Comparison of ENCODE assay signal across 6 cellular contexts in the genomic region with DNA sequence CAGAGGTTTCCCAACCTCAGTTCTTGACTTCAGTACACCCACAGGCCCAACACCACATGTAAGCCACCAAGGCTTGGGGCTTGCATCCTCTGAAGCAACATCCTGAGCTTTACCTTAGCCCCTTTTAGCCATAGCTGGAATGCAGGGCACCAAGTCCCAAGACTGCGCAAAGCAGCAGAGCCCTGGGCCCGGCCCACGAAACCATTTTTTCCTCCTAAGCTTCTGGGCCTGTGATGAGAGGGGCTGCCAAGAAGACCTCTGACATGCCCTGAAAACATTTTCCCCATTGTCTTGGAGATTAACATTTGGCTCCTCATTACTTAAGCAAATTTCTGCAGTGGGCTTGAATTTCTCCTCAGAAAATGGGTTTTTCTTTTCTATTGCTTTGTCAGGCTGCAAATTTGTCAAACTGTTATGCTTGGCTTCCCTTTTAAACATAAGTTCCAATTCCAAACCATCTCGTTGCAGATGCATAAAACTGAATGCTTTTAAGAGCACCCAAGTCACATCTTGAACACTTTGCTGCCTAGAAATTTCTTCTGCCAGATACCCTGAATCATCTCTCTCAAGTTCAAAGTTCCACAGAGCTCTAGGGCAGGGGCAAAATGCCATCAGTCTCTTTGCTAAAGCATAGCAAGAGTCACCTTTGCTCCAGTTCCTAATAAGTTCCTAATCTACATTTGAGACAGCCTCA. TPM values are rescaled to one million over a fixed set of nuclear protein-coding genes. Genes with fewer than 3 reads are reported as not detected.
DNase-seq lines count a peak whose midpoint lies in the region; ATAC-seq, FAIRE-seq and TF ChIP-seq lines count a peak whose summit lies in the region.
"Not testable (repeated sequence)": the region's sequence is repeated elsewhere in the genome, so short reads cannot be mapped to it uniquely, and the experiment has no call there.

No MANE protein-coding gene starts in this region.

- not testable (repeated sequence) for FAIRE-seq in A549 (lab: Jason Lieb, UNC); K562 (lab: Jason Lieb, UNC); HepG2 (lab: Jason Lieb, UNC)

- H3K79me2 ChIP-seq in K562 (ENCODE audit: control insufficient read depth, insufficient read depth, low read length); HepG2 (ENCODE audit: insufficient read depth, low read length): not testable (repeated sequence)

- H3K27me3 Mint-ChIP-seq in endodermal cell (ENCODE audit: insufficient read depth), result not testable (repeated sequence)

- H3K9ac ChIP-seq in K562 (ENCODE audit: insufficient read depth in 1 of 2, low read depth in 2 of 2, low read length in 2 of 2); endodermal cell (ENCODE audit: extremely low read depth, low read length, poor library complexity, severe bottlenecking); HepG2 (ENCODE audit: insufficient read depth, low read depth, low read length); liver (ENCODE audit: low read depth in 1 of 2, low read length in 2 of 2): not testable (repeated sequence)

- POLR2A ChIA-PET in A549 (lab: Yijun Ruan, JAX); HEK293 (lab: Yijun Ruan, JAX); K562 (lab: Yijun Ruan, JAX); HepG2 (lab: Yijun Ruan, JAX): not testable (repeated sequence)

- H3K4me3 Mint-ChIP-seq in endodermal cell, result not testable (repeated sequence)

- in situ Hi-C loops in K562 (cut with MboI); HepG2 (cut with HindIII; ENCODE audit: extremely low pct_ligation_motif_present, low pct_unique_long_range_greater_than_20kb): not testable (repeated sequence)

- intact Hi-C loops in K562 (cut with micrococcal nuclease); HepG2 (cut with micrococcal nuclease; ENCODE audit: unreplicated experiment): not testable (repeated sequence)

- not testable (repeated sequence) for ATAC-seq in A549, K562, HepG2

- not testable (repeated sequence) for TF ChIP-seq POLR2A in A549 (IDR thresholded peaks at IDR 0.05; ENCODE audit: low read length); K562 (conservative IDR thresholded peaks at IDR 0.05); HepG2 (IDR thresholded peaks at IDR 0.05; ENCODE audit: insufficient read depth in 1 of 2, low read depth in 2 of 2, low read length in 2 of 2)

- not testable (repeated sequence) for H3K9me1 ChIP-seq in K562 (ENCODE audit: control insufficient read depth, insufficient read depth, low read length)

- WGBS in A549 (ENCODE audit: missing lambda C conversion rate), result 42% methylated on average over 4 of the region's 4 CpGs
- 8% methylated on average over 4 of the region's 4 CpGs for WGBS in K562 (ENCODE audit: insufficient coverage, low coverage, missing lambda C conversion rate)
- WGBS in endodermal cell (ENCODE audit: insufficient coverage in 1 of 2, insufficient read length in 1 of 2), 2 experiments, result 69 to 71% methylated on average over 4 of the region's 4 CpGs
- 33% methylated on average over 1 of the region's 4 CpGs for WGBS in HepG2 (ENCODE audit: low lambda C conversion rate)
- 80% methylated on average over 4 of the region's 4 CpGs for WGBS in liver

- H3K36me3 ChIP-seq in HEK293 (ENCODE audit: control insufficient read depth in 2 of 2, insufficient read depth in 1 of 2, low read length in 2 of 2); K562 (ENCODE audit: control insufficient read depth, insufficient read depth, low read length); endodermal cell (ENCODE audit: control insufficient read depth, insufficient read depth, low read length); HepG2 (replicated peaks in 1 of 2; ENCODE audit: control insufficient read depth in 1 of 2, insufficient read depth in 2 of 2, low read length in 2 of 2); liver (ENCODE audit: control insufficient read depth in 4 of 4, insufficient read depth in 3 of 4, low read depth in 1 of 4, low read length in 3 of 4): not testable (repeated sequence)

- H3K4me1 ChIP-seq in A549, result peaks cover 17% of the 10 kb centered on the region
- H3K4me1 ChIP-seq in HEK293 (ENCODE audit: control insufficient read depth, insufficient read depth, low read length); K562 (replicated peaks in 1 of 2; ENCODE audit: control insufficient read depth in 2 of 2, insufficient read depth in 2 of 2, low read length in 2 of 2); endodermal cell (ENCODE audit: control insufficient read depth, insufficient read depth, low read length); liver (ENCODE audit: control insufficient read depth in 4 of 4, insufficient read depth in 4 of 4, low read length in 3 of 4): not testable (repeated sequence)
- H3K4me1 ChIP-seq in HepG2 (ENCODE audit: insufficient read depth, low read length), result peaks cover 28% of the 10 kb centered on the region

- TF ChIP-seq EP300 in A549 (IDR thresholded peaks at IDR 0.05); K562 (IDR thresholded peaks at IDR 0.05; ENCODE audit: low read length); HepG2 (IDR thresholded peaks at IDR 0.05; ENCODE audit: low read depth in 2 of 2, low read length in 2 of 2); HepG2 (CRISPR knock-in tag; IDR thresholded peaks at IDR 0.05; ENCODE audit: borderline replicate concordance): not testable (repeated sequence)

- not testable (repeated sequence) for H3K27ac ChIP-seq in A549; HEK293 (ENCODE audit: extremely low read depth, low read depth, low read length); K562 (ENCODE audit: extremely low read depth, low read depth, low read length); endodermal cell (ENCODE audit: low read depth, low read length); HepG2 (ENCODE audit: extremely low read length, insufficient read depth, low read length); liver (ENCODE audit: low read depth in 1 of 2, low read length in 2 of 2)

- not testable (repeated sequence) for H2AFZ ChIP-seq in K562 (ENCODE audit: low read depth, low read length); HepG2 (ENCODE audit: low read length)

- not testable (repeated sequence) for H4K20me1 ChIP-seq in K562 (replicated peaks; ENCODE audit: control insufficient read depth, insufficient read depth, low read length); HepG2 (ENCODE audit: insufficient read depth, low read length)

- H3K9me3 Mint-ChIP-seq in endodermal cell, result peaks cover 40% of the 10 kb centered on the region

- not testable (repeated sequence) for H3K4me2 ChIP-seq in A549; K562 (ENCODE audit: insufficient read depth, low read length); HepG2 (ENCODE audit: low read depth, low read length)

- H3K27ac Mint-ChIP-seq in endodermal cell, result not testable (repeated sequence)

- not testable (repeated sequence) for BruUV-seq in K562 (replicated peaks; lab: Mats Ljungman, UMichigan); HepG2 (replicated peaks; lab: Mats Ljungman, UMichigan)

- TF ChIP-seq CTCF in A549 (IDR thresholded peaks at IDR 0.05); HEK293 (tag by site-specific recombination; IDR thresholded peaks at IDR 0.05); K562 (IDR thresholded peaks at IDR 0.05 in 2 of 3, conservative IDR thresholded peaks at IDR 0.05 in 1 of 3; ENCODE audit: insufficient read depth in 2 of 3, low read depth in 1 of 3, low read length in 3 of 3); endodermal cell (conservative IDR thresholded peaks at IDR 0.05); HepG2 (CRISPR knock-in tag; IDR thresholded peaks at IDR 0.05); liver (IDR thresholded peaks at IDR 0.05; ENCODE audit: low read depth, low read length, missing input control): not testable (repeated sequence)

- not testable (repeated sequence) for H3K27me3 ChIP-seq in K562 (ENCODE audit: control insufficient read depth in 2 of 2, insufficient read depth in 2 of 2, low read length in 2 of 2); endodermal cell (ENCODE audit: control insufficient read depth, insufficient read depth, low read length, poor library complexity, severe bottlenecking); HepG2 (ENCODE audit: control insufficient read depth in 1 of 2, insufficient read depth in 2 of 2, low read length in 2 of 2); liver (ENCODE audit: control insufficient read depth in 4 of 4, insufficient read depth in 4 of 4, low read length in 3 of 4)

- H3K36me3 Mint-ChIP-seq in endodermal cell (ENCODE audit: low read depth), result not testable (repeated sequence)

- DNase-seq in A549 (ENCODE audit: low read depth in 1 of 2, low spot score in 1 of 2); K562 (ENCODE audit: extremely low read depth in 1 of 4, low spot score in 3 of 4); endodermal cell; HepG2 (ENCODE audit: low spot score): not testable (repeated sequence)

- not testable (repeated sequence) for H3K4me3 ChIP-seq in A549; HEK293 (ENCODE audit: low read depth, low read length); K562; HepG2 (replicated peaks in 1 of 3; ENCODE audit: insufficient read depth in 1 of 3, low read depth in 2 of 3, low read length in 3 of 3); liver (ENCODE audit: low read depth in 1 of 3, low read length in 3 of 3)
- peak overlapping the region; percentile 45 for H3K4me3 ChIP-seq in endodermal cell (ENCODE audit: low read length)

- not testable (repeated sequence) for H3K4me1 Mint-ChIP-seq in endodermal cell

- not testable (repeated sequence) for TF ChIP-seq RAD21 in A549 (conservative IDR thresholded peaks at IDR 0.05 in 1 of 2, IDR thresholded peaks at IDR 0.05 in 1 of 2); K562 (CRISPR knock-in tag; conservative IDR thresholded peaks at IDR 0.05 in 1 of 2, IDR thresholded peaks at IDR 0.05 in 1 of 2); HepG2 (CRISPR knock-in tag; IDR thresholded peaks at IDR 0.05); liver (IDR thresholded peaks at IDR 0.05)

- CTCF ChIA-PET in A549 (lab: Yijun Ruan, JAX); K562 (lab: Yijun Ruan, JAX; ENCODE audit: low intra/inter-chr PET ratio); HepG2 (lab: Yijun Ruan, JAX; ENCODE audit: low intra/inter-chr PET ratio, low total read pairs): not testable (repeated sequence)
- CTCF ChIA-PET in HEK293 (lab: Yijun Ruan, JAX), result interaction anchor here (0.7 kb wide), 1 partner anchor 10 kb away, joined by 3 read pairs; no protein-coding TSS in a partner anchor

- H3K9me3 ChIP-seq in A549; HEK293 (ENCODE audit: control insufficient read depth, insufficient read depth, low read depth, low read length); K562 (replicated peaks; ENCODE audit: control insufficient read depth, insufficient read depth, low read depth, low read length); liver (ENCODE audit: control insufficient read depth in 4 of 4, low read length in 3 of 4): not testable (repeated sequence)
- H3K9me3 ChIP-seq in endodermal cell (ENCODE audit: control insufficient read depth, low read length) (peaks cover 42% of the 10 kb centered on the region), HepG2 (ENCODE audit: low read length) (peaks cover 19% of the 10 kb centered on the region)

RNA-seq across cellular contexts. Expression of a gene that starts 42.5 kb away (rescaled TPM):
- polyA plus RNA-seq in A549 (2011; rRNA removed) (89.6 and 124 TPM in 2 replicates), A549 (2017; fragmentation: RNase III; extraction: RNeasy Plus Mini Kit Qiagen cat#74134 plus additional on column Dnase treatment) (78.9 to 84.6 TPM (median 81.9 TPM) in 3 replicates), K562 (2011; rRNA removed) (39.2 and 49.4 TPM in 2 replicates), K562 (2014; fragmentation: Illumina TruSeq; extraction: Trizol) (70.3 and 78.1 TPM in 2 replicates), K562 (2014; fragmentation: Nextera tagmentation; extraction: Ambion mirVana) (10 to 100 TPM; 24.4 to 29.8 TPM), K562 (2014; rRNA removed) (40.3 and 46.2 TPM in 2 replicates), HepG2 (2011; rRNA removed) (24.2 and 34.3 TPM in 2 replicates), liver (10 to 100 TPM; 12.2 to 18.1 TPM)
- 16.9 and 17.1 TPM in 2 replicates for polyA plus RNA-seq in A549 (2012; cell fraction: cytosol; rRNA removed)
- 13.4 and 14.5 TPM in 2 replicates for polyA plus RNA-seq in A549 (2012; cell fraction: nucleus; rRNA removed)
- polyA minus RNA-seq in A549 (2011; rRNA and poly(A)+ RNA removed), result 41.6 and 42.2 TPM in 2 replicates
- total RNA-seq in K562 (2011; cell fraction: chromatin; rRNA removed; ENCODE audit: low replicate concordance), result 12.1 and 40.7 TPM in 2 replicates
- total RNA-seq in K562 (2011; cell fraction: nucleolus; rRNA removed), result 9.5 and 10.9 TPM in 2 replicates
- total RNA-seq in K562 (2011; cell fraction: nucleoplasm; rRNA removed), result 17.3 and 22.1 TPM in 2 replicates
- total RNA-seq in K562 (2014; rRNA removed) (61.5 and 68.9 TPM in 2 replicates), K562 (2014; rRNA removed; fragmentation: Illumina TruSeq; extraction: Trizol) (94.4 and 107 TPM in 2 replicates), K562 (2015; rRNA removed; fragmentation: Illumina TruSeq; extraction: Trizol) (87.2 and 93.1 TPM in 2 replicates), K562 (2021) (70.2 and 77.9 TPM in 2 replicates), endodermal cell (100 to 1,000 TPM in 1 of 2 donors, 10 to 100 TPM in 1; 90.8 to 104 TPM), HepG2 (2016; rRNA removed; fragmentation: Illumina TruSeq; extraction: Trizol) (133 and 183 TPM in 2 replicates), liver (10 to 100 TPM; 27.6 to 42.0 TPM)
- polyA plus RNA-seq in K562 (2011; cell fraction: cytosol; rRNA removed), result 8.2 and 15.4 TPM in 2 replicates
- 10.7 and 15.8 TPM in 2 replicates for polyA plus RNA-seq in K562 (2011; cell fraction: nucleus; rRNA removed)
- 50.4 and 51.7 TPM in 2 replicates for polyA plus RNA-seq in K562 (2012)
- 116 and 143 TPM in 2 replicates for polyA minus RNA-seq in K562 (2011; rRNA and poly(A)+ RNA removed)
- 47.3 and 50.2 TPM in 2 replicates for polyA minus RNA-seq in K562 (2011; cell fraction: cytosol; rRNA and poly(A)+ RNA removed)
- 17.5 and 33.8 TPM in 2 replicates for polyA minus RNA-seq in K562 (2011; cell fraction: nucleus; rRNA and poly(A)+ RNA removed)
- 120 TPM for polyA plus RNA-seq in endodermal cell (2013, experiment 1 of 2)
- polyA plus RNA-seq in endodermal cell (2013, experiment 2 of 2), result 126 TPM
- total RNA-seq in HepG2 (2016; cell fraction: cytosol; rRNA removed; fragmentation: Illumina TruSeq; extraction: Trizol; ENCODE audit: low read depth), result 11.5 and 13.3 TPM in 2 replicates
- total RNA-seq in HepG2 (2016; cell fraction: insoluble cytoplasmic fraction; rRNA removed; fragmentation: Illumina TruSeq; extraction: Trizol), result 132 and 189 TPM in 2 replicates
- total RNA-seq in HepG2 (2016; cell fraction: membrane; rRNA removed; fragmentation: Illumina TruSeq; extraction: Trizol), result 48.9 and 50.9 TPM in 2 replicates
- total RNA-seq in HepG2 (2016; cell fraction: nucleus; rRNA removed; fragmentation: Illumina TruSeq; extraction: Trizol), result 95.3 and 101 TPM in 2 replicates
- 14.2 and 19.7 TPM in 2 replicates for polyA plus RNA-seq in HepG2 (2011; cell fraction: cytosol; rRNA removed)
- 12.9 and 14.3 TPM in 2 replicates for polyA plus RNA-seq in HepG2 (2011; cell fraction: nucleus; rRNA removed)
- polyA plus RNA-seq in HepG2 (2012), result 54.5 and 69.7 TPM in 2 replicates
- 2.3 and 2.6 TPM in 2 replicates for polyA plus RNA-seq in HepG2 (2016; cell fraction: cytosol; fragmentation: Illumina TruSeq; extraction: Trizol; ENCODE audit: low read depth)
- polyA plus RNA-seq in HepG2 (2016; cell fraction: insoluble cytoplasmic fraction; fragmentation: Illumina TruSeq; extraction: Trizol; ENCODE audit: low read depth), result 124 and 134 TPM in 2 replicates
- polyA plus RNA-seq in HepG2 (2016; cell fraction: membrane; fragmentation: Illumina TruSeq; extraction: Trizol; ENCODE audit: low read depth), result 13.6 and 14.9 TPM in 2 replicates
- 84.5 and 87.7 TPM in 2 replicates for polyA plus RNA-seq in HepG2 (2016; cell fraction: nucleus; fragmentation: Illumina TruSeq; extraction: Trizol; ENCODE audit: insufficient read depth, low read depth)
- 16.9 and 19.8 TPM in 2 replicates for polyA minus RNA-seq in HepG2 (2011; rRNA and poly(A)+ RNA removed; ENCODE audit: low replicate concordance)
- polyA minus RNA-seq in HepG2 (2011; cell fraction: cytosol; rRNA and poly(A)+ RNA removed), result 67.3 and 71.1 TPM in 2 replicates
- 84.4 and 86.4 TPM in 2 replicates for polyA minus RNA-seq in HepG2 (2011; cell fraction: nucleus; rRNA and poly(A)+ RNA removed)
